Comparison of ENCODE assay signal across 1 cellular context in genomic region chr14:31265701-31266398, GRCh38.
TF ChIP-seq lines count a peak whose summit lies in the region.

No MANE protein-coding gene starts in this region.

TF ChIP-seq in HepG2, 621 proteins besides CTCF, POLR2A, EP300 and RAD21 (continued from another document and continues in another):
- TF ChIP-seq THAP8 (CRISPR knock-in tag; IDR thresholded peaks at IDR 0.05; ENCODE audit: borderline replicate concordance) (no peak), ZNF780A (CRISPR knock-in tag; IDR thresholded peaks at IDR 0.05) (no peak), GTF3A (CRISPR knock-in tag; conservative IDR thresholded peaks at IDR 0.05) (peak; percentile 97; the same call in 1 of the 2 replicates), CEBPG (CRISPR knock-in tag; IDR thresholded peaks at IDR 0.05) (peak; percentile 91), ZNF383 (CRISPR knock-in tag; IDR thresholded peaks at IDR 0.05; ENCODE audit: borderline replicate concordance) (peak; percentile 97; the same call in 1 of the 2 replicates), RNF2 (conservative IDR thresholded peaks at IDR 0.05; ENCODE audit: low read depth) (no peak), ZNF761 (CRISPR knock-in tag; conservative IDR thresholded peaks at IDR 0.05) (peak; percentile 91), BCL6 (CRISPR knock-in tag; IDR thresholded peaks at IDR 0.05) (peak; percentile 71), STAT6 (CRISPR knock-in tag; IDR thresholded peaks at IDR 0.05; ENCODE audit: borderline replicate concordance) (0 out of 2 replicates have a peak, but pooled peaks have one; percentile 90), ZHX2 (IDR thresholded peaks at IDR 0.05; ENCODE audit: low read depth) (no peak; the same call in 1 of the 2 replicates), ZHX2 (CRISPR knock-in tag; IDR thresholded peaks at IDR 0.05; ENCODE audit: borderline replicate concordance) (no peak), ZNF205 (CRISPR knock-in tag; IDR thresholded peaks at IDR 0.05) (peak; percentile 84; the same call in 1 of the 2 replicates), ZBTB44 (CRISPR knock-in tag; IDR thresholded peaks at IDR 0.05) (no peak), ZNF781 (CRISPR knock-in tag; IDR thresholded peaks at IDR 0.05; ENCODE audit: borderline replicate concordance, not compliant biosample characterization) (no peak), ZNF12 (CRISPR knock-in tag; IDR thresholded peaks at IDR 0.05) (no peak), CERS6 (CRISPR knock-in tag; IDR thresholded peaks at IDR 0.05) (no peak), RFXAP (CRISPR knock-in tag; IDR thresholded peaks at IDR 0.05; ENCODE audit: borderline replicate concordance) (peak; percentile 90; the same call in 1 of the 2 replicates), ZHX1 (CRISPR knock-in tag; IDR thresholded peaks at IDR 0.05; ENCODE audit: low read depth) (peak; percentile 83), ZZZ3 (CRISPR knock-in tag; IDR thresholded peaks at IDR 0.05; ENCODE audit: borderline replicate concordance) (peak; percentile 86), DMTF1 (CRISPR knock-in tag; IDR thresholded peaks at IDR 0.05) (peak; percentile 90; the same call in 1 of the 2 replicates), MAFG (CRISPR knock-in tag; IDR thresholded peaks at IDR 0.05) (no peak), ZBTB49 (CRISPR knock-in tag; IDR thresholded peaks at IDR 0.05; ENCODE audit: borderline replicate concordance) (no peak), ZNF674 (CRISPR knock-in tag; IDR thresholded peaks at IDR 0.05; ENCODE audit: low read depth) (no peak), ZNF782 (CRISPR knock-in tag; IDR thresholded peaks at IDR 0.05; ENCODE audit: borderline replicate concordance) (peak; percentile 95), ZBTB33 (CRISPR knock-in tag; IDR thresholded peaks at IDR 0.05) (peak; percentile 59), MEF2D (CRISPR knock-in tag; IDR thresholded peaks at IDR 0.05) (peak; percentile 86), ZNF501 (CRISPR knock-in tag; IDR thresholded peaks at IDR 0.05) (no peak), KMT2B (CRISPR knock-in tag; IDR thresholded peaks at IDR 0.05) (peak; percentile 23; the same call in 1 of the 2 replicates), USF2 (IDR thresholded peaks at IDR 0.05; ENCODE audit: low read depth, low read length) (no peak), USF2 (CRISPR knock-in tag; IDR thresholded peaks at IDR 0.05; ENCODE audit: borderline replicate concordance) (peak; percentile 19; the same call in 1 of the 2 replicates)
